ENCODE assay signal across 31 cellular contexts in genomic region chr20:8967641-8968245, GRCh38.
"Had no signal": no experiment of that assay in that cellular context is flagged by ENCODE, and none has a peak within 500 bp of the region (broad histone marks: within the 10 kb centered on the region; RNA-seq: fewer than 3 reads in every experiment).

No MANE protein-coding gene starts in this region.

- H3K27ac ChIP-seq: brain microvascular endothelial cell, gastroesophageal sphincter, parathyroid adenoma, psoas muscle, vagina had no signal

- DNase-seq: activated CD4-positive, alpha-beta memory T cell treated with anti-CD3 and anti-CD28 coated beads for 36 hours; activated CD4-positive, alpha-beta T cell treated with anti-CD3 and anti-CD28 coated beads, Interleukin-2, amount 10 ng/mL, durations not matched to agents 24 days and 14 days; activated CD4-positive, CD25-positive, alpha-beta regulatory T cell treated with anti-CD3 and anti-CD28 coated beads, Interleukin-2, amount 50 U/mL, for 72 hours; activated CD8-positive, alpha-beta memory T cell treated with anti-CD3 and anti-CD28 coated beads, Interleukin-2, amount 50 U/mL, for 4 hours; activated gamma-delta T cell; activated naive CD4-positive, alpha-beta T cell treated with anti-CD3 and anti-CD28 coated beads, Interleukin-2, amount 10 ng/mL, durations not matched to agents 7 days and 5 days; activated naive CD8-positive, alpha-beta T cell treated with anti-CD3 and anti-CD28 coated beads, Interleukin-2, amount 10 ng/mL, durations not matched to agents 7 days and 5 days; activated T-cell treated with anti-CD3 and anti-CD28 coated beads, Interleukin-2, amount 50 U/mL, for 1 hour; amniotic stem cell; brain microvascular endothelial cell; central memory CD4-positive, alpha-beta T cell; dermis blood vessel endothelial cell; effector CD4-positive, alpha-beta T cell; hippocampal formation; kidney; left colon; midbrain; naive thymus-derived CD4-positive, alpha-beta T cell; occipital lobe; psoas muscle; stimulated activated CD4-positive, alpha-beta T cell treated with anti-CD3 and anti-CD28 coated beads, Interleukin-1b, Interleukin-23, amount 100 ng/mL, for 48 hours; stimulated activated CD4-positive, alpha-beta T cell treated with anti-CD3 and anti-CD28 coated beads, Interleukin-4, amount 100 ng/mL, for 4 hours; stimulated activated CD8-positive, alpha-beta memory T cell treated with anti-CD3 and anti-CD28 coated beads, Interleukin-4, amount 100 ng/mL, for 48 hours; stimulated activated naive CD8-positive, alpha-beta T cell treated with anti-CD3 and anti-CD28 coated beads, Interleukin-15, amount 100 ng/mL, for 72 hours; substantia nigra; T-helper 17 cell had no signal

- H3K36me3 ChIP-seq: brain microvascular endothelial cell, gastroesophageal sphincter, vagina had no signal

- ATAC-seq: gastroesophageal sphincter; left colon; naive thymus-derived CD4-positive, alpha-beta T cell; psoas muscle; stimulated activated memory B cell treated with anti-CD40 and anti-IgM and Interleukin-4, amounts not matched to agents 10 μg/mL and 1 μg/mL and 100 μg/mL, for 72 hours; stimulated activated naive CD8-positive, alpha-beta T cell treated with anti-CD3 and anti-CD28 coated beads, Interleukin-15, amount 100 ng/mL, for 72 hours; T-helper 17 cell had no signal

- H3K4me3 ChIP-seq: gastroesophageal sphincter, psoas muscle, smooth muscle cell, vagina had no signal

- H3K4me1 ChIP-seq: parathyroid adenoma, psoas muscle had no signal

- H3K9ac ChIP-seq: parathyroid adenoma had no signal

- H3K27me3 ChIP-seq: brain microvascular endothelial cell, gastroesophageal sphincter, vagina had no signal

- H3K9me3 ChIP-seq: gastroesophageal sphincter, psoas muscle, vagina had no signal
